ENCODE assay signal across 3 cellular contexts in genomic region chr16:11445486-11445885, GRCh38.
"Had no signal": no experiment of that assay in that cellular context is flagged by ENCODE, and none has a peak within 500 bp of the region (broad histone marks: within the 10 kb centered on the region; RNA-seq: fewer than 3 reads in every experiment).

No MANE protein-coding gene starts in this region.

- ATAC-seq: GM12878 had no signal

- DNase-seq: GDM1, GF-D8 had no signal

- H3K4me3 ChIP-seq: GM12878 had no signal
